In the genomic region with DNA sequence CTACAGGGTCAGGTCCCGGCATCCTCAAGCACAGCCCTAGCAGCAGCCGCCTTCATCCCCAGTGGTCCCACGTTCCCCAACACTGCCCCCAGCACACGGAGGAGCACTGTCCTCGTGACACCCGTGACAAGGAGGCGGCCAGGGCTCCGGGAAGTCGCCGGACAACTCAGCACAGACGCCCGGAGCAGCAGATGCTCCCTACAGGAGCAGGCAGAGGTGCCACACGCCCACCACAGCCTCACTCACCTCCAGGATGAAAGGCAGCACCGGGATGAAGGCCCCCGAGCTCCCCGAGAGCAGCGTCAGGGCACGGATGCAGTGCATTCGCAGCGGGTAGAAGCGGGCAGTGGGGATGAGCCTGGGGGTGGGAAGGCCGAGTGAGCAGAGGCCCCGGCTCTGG, we compare ENCODE assay signal across 34 cellular contexts. TPM values are rescaled to one million over a fixed set of nuclear protein-coding genes. Genes with fewer than 3 reads are reported as not detected.
"Had no signal": no experiment of that assay in that cellular context is flagged by ENCODE, and none has a peak within 500 bp of the region (broad histone marks: within the 10 kb centered on the region; RNA-seq: fewer than 3 reads in every experiment).

No MANE protein-coding gene starts in this region.

- H3K27ac Mint-ChIP-seq: activated CD4-positive, alpha-beta memory T cell treated with anti-CD3 and anti-CD28 coated beads for 36 hours; activated CD4-positive, alpha-beta T cell treated with anti-CD3 and anti-CD28 coated beads for 36 hours; activated CD4-positive, alpha-beta T cell treated with anti-CD3 and anti-CD28 coated beads, Interleukin-2, amount 10 ng/mL, durations not matched to agents 24 days and 14 days; activated CD8-positive, alpha-beta memory T cell treated with anti-CD3 and anti-CD28 coated beads, Interleukin-2, amount 10 ng/mL, durations not matched to agents 7 days and 5 days; activated CD8-positive, alpha-beta T cell treated with anti-CD3 and anti-CD28 coated beads, Interleukin-2, amount 10 ng/mL, durations not matched to agents 7 days and 5 days; activated naive CD4-positive, alpha-beta T cell treated with anti-CD3 and anti-CD28 coated beads for 36 hours; activated naive CD4-positive, alpha-beta T cell treated with anti-CD3 and anti-CD28 coated beads, Interleukin-2, amount 50 U/mL, for 24 hours; activated naive CD8-positive, alpha-beta T cell treated with anti-CD3 and anti-CD28 coated beads for 36 hours; activated naive CD8-positive, alpha-beta T cell treated with anti-CD3 and anti-CD28 coated beads, Interleukin-2, amount 50 U/mL, for 24 hours; activated T-helper 1 cell treated with anti-CD3 and anti-CD28 coated beads, Interleukin-12 subunit alpha, Interleukin-12 subunit beta, Interleukin-2, Interleukin-4 antibody, amounts not matched to agents 30 ng/mL and 10 ng/mL and 1 ng/mL, durations not matched to agents 14 hours and 24 hours and 36 hours; activated T-helper 2 cell treated with anti-CD3 and anti-CD28 coated beads, Interferon-gamma antibody, Interleukin-2, Interleukin-4, amounts not matched to agents 10 μg/mL and 5 μg/mL and 100 μg/mL, durations not matched to agents 14 hours and 24 hours and 36 hours; dendritic cell treated with granulocyte-macrophage colony-stimulating factor and Interleukin-4, amounts not matched to agents 40 ng/mL and 50 ng/mL, for 4 days had no signal

- H3K4me1 Mint-ChIP-seq: activated CD4-positive, alpha-beta T cell treated with anti-CD3 and anti-CD28 coated beads for 36 hours; activated CD8-positive, alpha-beta memory T cell treated with anti-CD3 and anti-CD28 coated beads, Interleukin-2, amount 10 ng/mL, durations not matched to agents 7 days and 5 days; activated naive CD4-positive, alpha-beta T cell treated with anti-CD3 and anti-CD28 coated beads, Interleukin-2, amount 50 U/mL, for 24 hours; activated naive CD8-positive, alpha-beta T cell treated with anti-CD3 and anti-CD28 coated beads for 36 hours; activated naive CD8-positive, alpha-beta T cell treated with anti-CD3 and anti-CD28 coated beads, Interleukin-2, amount 50 U/mL, for 24 hours had no signal

- H3K4me3 Mint-ChIP-seq: activated CD4-positive, alpha-beta memory T cell treated with anti-CD3 and anti-CD28 coated beads for 36 hours; activated CD4-positive, alpha-beta T cell treated with anti-CD3 and anti-CD28 coated beads for 36 hours; activated CD4-positive, alpha-beta T cell treated with anti-CD3 and anti-CD28 coated beads, Interleukin-2, amount 10 ng/mL, durations not matched to agents 24 days and 14 days; activated CD8-positive, alpha-beta memory T cell treated with anti-CD3 and anti-CD28 coated beads, Interleukin-2, amount 10 ng/mL, durations not matched to agents 7 days and 5 days; activated CD8-positive, alpha-beta T cell treated with anti-CD3 and anti-CD28 coated beads, Interleukin-2, amount 10 ng/mL, durations not matched to agents 7 days and 5 days; activated naive CD4-positive, alpha-beta T cell treated with anti-CD3 and anti-CD28 coated beads for 36 hours; activated naive CD4-positive, alpha-beta T cell treated with anti-CD3 and anti-CD28 coated beads, Interleukin-2, amount 50 U/mL, for 24 hours; activated naive CD8-positive, alpha-beta T cell treated with anti-CD3 and anti-CD28 coated beads for 36 hours; activated naive CD8-positive, alpha-beta T cell treated with anti-CD3 and anti-CD28 coated beads, Interleukin-2, amount 50 U/mL, for 24 hours; activated T-helper 1 cell treated with anti-CD3 and anti-CD28 coated beads, Interleukin-12 subunit alpha, Interleukin-12 subunit beta, Interleukin-2, Interleukin-4 antibody, amounts not matched to agents 30 ng/mL and 10 ng/mL and 1 ng/mL, durations not matched to agents 14 hours and 24 hours and 36 hours; dendritic cell treated with granulocyte-macrophage colony-stimulating factor and Interleukin-4, amounts not matched to agents 40 ng/mL and 50 ng/mL, for 4 days; endodermal cell had no signal

- H3K4me1 ChIP-seq: adrenal gland, body of pancreas, colonic mucosa, foreskin keratinocyte, gastrocnemius medialis, heart right ventricle had no signal

- H3K27me3 ChIP-seq: adrenal gland, body of pancreas, colonic mucosa, dorsolateral prefrontal cortex, esophagus muscularis mucosa, foreskin keratinocyte, gastrocnemius medialis, heart right ventricle had no signal

- ATAC-seq: activated CD4-positive, alpha-beta T cell treated with anti-CD3 and anti-CD28 coated beads for 36 hours; activated CD8-positive, alpha-beta memory T cell treated with anti-CD3 and anti-CD28 coated beads, Interleukin-2, amount 10 ng/mL, durations not matched to agents 7 days and 5 days; activated CD8-positive, alpha-beta T cell treated with anti-CD3 and anti-CD28 coated beads, Interleukin-2, amount 10 ng/mL, durations not matched to agents 7 days and 5 days; activated naive CD8-positive, alpha-beta T cell treated with anti-CD3 and anti-CD28 coated beads, Interleukin-2, amount 50 U/mL, for 24 hours; body of pancreas; foreskin keratinocyte; gastrocnemius medialis; heart right ventricle had no signal

- H3K4me3 ChIP-seq: adrenal gland, body of pancreas, colonic mucosa, dorsolateral prefrontal cortex, esophagus muscularis mucosa, gastrocnemius medialis, heart right ventricle had no signal

- H3K9me3 ChIP-seq: adrenal gland, body of pancreas, colonic mucosa, esophagus muscularis mucosa, gastrocnemius medialis, heart right ventricle had no signal

- H3K9me3 Mint-ChIP-seq: activated CD4-positive, alpha-beta memory T cell treated with anti-CD3 and anti-CD28 coated beads for 36 hours; activated CD4-positive, alpha-beta T cell treated with anti-CD3 and anti-CD28 coated beads, Interleukin-2, amount 10 ng/mL, durations not matched to agents 24 days and 14 days; activated naive CD4-positive, alpha-beta T cell treated with anti-CD3 and anti-CD28 coated beads for 36 hours; activated naive CD4-positive, alpha-beta T cell treated with anti-CD3 and anti-CD28 coated beads, Interleukin-2, amount 50 U/mL, for 24 hours; activated naive CD8-positive, alpha-beta T cell treated with anti-CD3 and anti-CD28 coated beads for 36 hours; activated naive CD8-positive, alpha-beta T cell treated with anti-CD3 and anti-CD28 coated beads, Interleukin-2, amount 50 U/mL, for 24 hours; activated T-helper 1 cell treated with anti-CD3 and anti-CD28 coated beads, Interleukin-12 subunit alpha, Interleukin-12 subunit beta, Interleukin-2, Interleukin-4 antibody, amounts not matched to agents 30 ng/mL and 10 ng/mL and 1 ng/mL, durations not matched to agents 14 hours and 24 hours and 36 hours; activated T-helper 2 cell treated with anti-CD3 and anti-CD28 coated beads, Interferon-gamma antibody, Interleukin-2, Interleukin-4, amounts not matched to agents 10 μg/mL and 5 μg/mL and 100 μg/mL, durations not matched to agents 14 hours and 24 hours and 36 hours; dendritic cell treated with granulocyte-macrophage colony-stimulating factor and Interleukin-4, amounts not matched to agents 40 ng/mL and 50 ng/mL, for 4 days; endodermal cell had no signal

- DNase-seq: activated CD4-positive, alpha-beta memory T cell treated with anti-CD3 and anti-CD28 coated beads for 36 hours; activated CD4-positive, alpha-beta T cell treated with anti-CD3 and anti-CD28 coated beads for 36 hours; activated CD4-positive, alpha-beta T cell treated with anti-CD3 and anti-CD28 coated beads, Interleukin-2, amount 10 ng/mL, durations not matched to agents 24 days and 14 days; activated CD4-positive, CD25-positive, alpha-beta regulatory T cell; activated CD4-positive, CD25-positive, alpha-beta regulatory T cell treated with anti-CD3 and anti-CD28 coated beads, Interleukin-2, amount 50 U/mL, for 72 hours; activated CD8-positive, alpha-beta memory T cell treated with anti-CD3 and anti-CD28 coated beads, Interleukin-2, amount 10 ng/mL, durations not matched to agents 7 days and 5 days; activated CD8-positive, alpha-beta memory T cell treated with anti-CD3 and anti-CD28 coated beads, Interleukin-2, amount 50 U/mL, for 4 hours; activated CD8-positive, alpha-beta T cell treated with anti-CD3 and anti-CD28 coated beads, Interleukin-2, amount 10 ng/mL, durations not matched to agents 7 days and 5 days; activated effector memory CD4-positive, alpha-beta T cell treated with anti-CD3 and anti-CD28 coated beads, Interleukin-2, amount 50 U/mL, for 16 hours; activated naive CD4-positive, alpha-beta T cell treated with anti-CD3 and anti-CD28 coated beads for 36 hours; activated naive CD8-positive, alpha-beta T cell treated with anti-CD3 and anti-CD28 coated beads for 36 hours; activated naive CD8-positive, alpha-beta T cell treated with anti-CD3 and anti-CD28 coated beads, Interleukin-2, amount 50 U/mL, for 24 hours; activated T-cell treated with anti-CD3 and anti-CD28 coated beads, Interleukin-2, amount 50 U/mL, for 1 hour; activated T-cell treated with anti-CD3 and anti-CD28 coated beads, Interleukin-2, amount 50 U/mL, for 48 hours; adrenal gland; amygdala; aorta; body of pancreas; colonic mucosa; dorsolateral prefrontal cortex; effector memory CD4-positive, alpha-beta T cell; erythroblast; foreskin keratinocyte; gastrocnemius medialis; heart right ventricle; T-helper 2 cell had no signal

- H3K27me3 Mint-ChIP-seq: activated CD4-positive, alpha-beta memory T cell treated with anti-CD3 and anti-CD28 coated beads for 36 hours; activated CD4-positive, alpha-beta T cell treated with anti-CD3 and anti-CD28 coated beads for 36 hours; activated CD4-positive, alpha-beta T cell treated with anti-CD3 and anti-CD28 coated beads, Interleukin-2, amount 10 ng/mL, durations not matched to agents 24 days and 14 days; activated CD8-positive, alpha-beta memory T cell treated with anti-CD3 and anti-CD28 coated beads, Interleukin-2, amount 10 ng/mL, durations not matched to agents 7 days and 5 days; activated naive CD4-positive, alpha-beta T cell treated with anti-CD3 and anti-CD28 coated beads, Interleukin-2, amount 50 U/mL, for 24 hours; activated naive CD8-positive, alpha-beta T cell treated with anti-CD3 and anti-CD28 coated beads for 36 hours; activated naive CD8-positive, alpha-beta T cell treated with anti-CD3 and anti-CD28 coated beads, Interleukin-2, amount 50 U/mL, for 24 hours; dendritic cell treated with granulocyte-macrophage colony-stimulating factor and Interleukin-4, amounts not matched to agents 40 ng/mL and 50 ng/mL, for 4 days had no signal

- H3K27ac ChIP-seq: adrenal gland, body of pancreas, colonic mucosa, dorsolateral prefrontal cortex, esophagus muscularis mucosa, foreskin keratinocyte, gastrocnemius medialis, heart right ventricle had no signal

RNA-seq across cellular contexts. Expression of a gene that starts 15.4 kb away (rescaled TPM):
- total RNA-seq: body of pancreas had no signal

RNA-seq across cellular contexts. Expression of a gene that starts 27.2 kb away (rescaled TPM):
- total RNA-seq: activated CD4-positive, alpha-beta memory T cell treated with anti-CD3 and anti-CD28 coated beads for 36 hours; activated CD4-positive, alpha-beta T cell treated with anti-CD3 and anti-CD28 coated beads for 36 hours; activated CD4-positive, alpha-beta T cell treated with anti-CD3 and anti-CD28 coated beads, Interleukin-2, amount 10 ng/mL, durations not matched to agents 24 days and 14 days; activated CD8-positive, alpha-beta memory T cell treated with anti-CD3 and anti-CD28 coated beads for 36 hours; activated CD8-positive, alpha-beta T cell treated with anti-CD3 and anti-CD28 coated beads, Interleukin-2, amount 10 ng/mL, durations not matched to agents 7 days and 5 days; activated naive CD4-positive, alpha-beta T cell treated with anti-CD3 and anti-CD28 coated beads for 36 hours; activated naive CD8-positive, alpha-beta T cell treated with anti-CD3 and anti-CD28 coated beads for 36 hours; activated T-helper 1 cell treated with anti-CD3 and anti-CD28 coated beads, Interleukin-12 subunit alpha, Interleukin-12 subunit beta, Interleukin-2, Interleukin-4 antibody, amounts not matched to agents 30 ng/mL and 10 ng/mL and 1 ng/mL, durations not matched to agents 14 hours and 24 hours and 36 hours; activated T-helper 2 cell treated with anti-CD3 and anti-CD28 coated beads, Interferon-gamma antibody, Interleukin-2, Interleukin-4, amounts not matched to agents 10 μg/mL and 5 μg/mL and 100 μg/mL, durations not matched to agents 14 hours and 24 hours and 36 hours; foreskin keratinocyte; T-helper 1 cell treated with Interleukin-12 subunit alpha and Interleukin-12 subunit beta and Interleukin-4 antibody, amounts not matched to agents 30 ng/mL and 1 ng/mL, for 36 hours had no signal

RNA-seq across cellular contexts. Expression of a gene that starts 31.0 kb away (rescaled TPM):
- total RNA-seq: activated CD4-positive, alpha-beta memory T cell treated with anti-CD3 and anti-CD28 coated beads for 36 hours; activated CD4-positive, alpha-beta T cell treated with anti-CD3 and anti-CD28 coated beads for 36 hours; activated CD4-positive, alpha-beta T cell treated with anti-CD3 and anti-CD28 coated beads, Interleukin-2, amount 10 ng/mL, durations not matched to agents 24 days and 14 days; activated CD8-positive, alpha-beta memory T cell treated with anti-CD3 and anti-CD28 coated beads for 36 hours; activated CD8-positive, alpha-beta memory T cell treated with anti-CD3 and anti-CD28 coated beads, Interleukin-2, amount 10 ng/mL, durations not matched to agents 7 days and 5 days; activated CD8-positive, alpha-beta T cell treated with anti-CD3 and anti-CD28 coated beads, Interleukin-2, amount 10 ng/mL, durations not matched to agents 7 days and 5 days; activated naive CD4-positive, alpha-beta T cell treated with anti-CD3 and anti-CD28 coated beads for 36 hours; activated naive CD8-positive, alpha-beta T cell treated with anti-CD3 and anti-CD28 coated beads for 36 hours; activated T-helper 1 cell treated with anti-CD3 and anti-CD28 coated beads, Interleukin-12 subunit alpha, Interleukin-12 subunit beta, Interleukin-2, Interleukin-4 antibody, amounts not matched to agents 30 ng/mL and 10 ng/mL and 1 ng/mL, durations not matched to agents 14 hours and 24 hours and 36 hours; activated T-helper 2 cell treated with anti-CD3 and anti-CD28 coated beads, Interferon-gamma antibody, Interleukin-2, Interleukin-4, amounts not matched to agents 10 μg/mL and 5 μg/mL and 100 μg/mL, durations not matched to agents 14 hours and 24 hours and 36 hours; body of pancreas; colonic mucosa; endodermal cell; foreskin keratinocyte; T-helper 1 cell treated with Interleukin-12 subunit alpha and Interleukin-12 subunit beta and Interleukin-4 antibody, amounts not matched to agents 30 ng/mL and 1 ng/mL, for 36 hours had no signal
